26 cellular contexts compared by ENCODE assay signal in genomic region chr6:148689168-148689567, GRCh38.
"Had no signal": no experiment of that assay in that cellular context is flagged by ENCODE, and none has a peak within 500 bp of the region (broad histone marks: within the 10 kb centered on the region; RNA-seq: fewer than 3 reads in every experiment).

No MANE protein-coding gene starts in this region.

- H3K4me1 Mint-ChIP-seq: activated CD4-positive, alpha-beta memory T cell treated with anti-CD3 and anti-CD28 coated beads, Interleukin-2, amount 10 ng/mL, durations not matched to agents 7 days and 5 days; activated CD4-positive, alpha-beta T cell treated with anti-CD3 and anti-CD28 coated beads for 36 hours; activated naive CD4-positive, alpha-beta T cell treated with anti-CD3 and anti-CD28 coated beads, Interleukin-2, amount 10 ng/mL, durations not matched to agents 7 days and 5 days; activated naive CD8-positive, alpha-beta T cell treated with anti-CD3 and anti-CD28 coated beads for 36 hours; central memory CD8-positive, alpha-beta T cell had no signal

- H3K36me3 Mint-ChIP-seq: activated naive CD4-positive, alpha-beta T cell treated with anti-CD3 and anti-CD28 coated beads, Interleukin-2, amount 10 ng/mL, durations not matched to agents 7 days and 5 days; activated naive CD8-positive, alpha-beta T cell treated with anti-CD3 and anti-CD28 coated beads for 36 hours had no signal

- H3K27me3 Mint-ChIP-seq: activated CD4-positive, alpha-beta memory T cell treated with anti-CD3 and anti-CD28 coated beads, Interleukin-2, amount 10 ng/mL, durations not matched to agents 7 days and 5 days; activated CD4-positive, alpha-beta T cell treated with anti-CD3 and anti-CD28 coated beads for 36 hours; activated naive CD8-positive, alpha-beta T cell treated with anti-CD3 and anti-CD28 coated beads for 36 hours; central memory CD8-positive, alpha-beta T cell had no signal

- H3K4me3 Mint-ChIP-seq: activated CD4-positive, alpha-beta memory T cell treated with anti-CD3 and anti-CD28 coated beads, Interleukin-2, amount 10 ng/mL, durations not matched to agents 7 days and 5 days; activated CD4-positive, alpha-beta T cell treated with anti-CD3 and anti-CD28 coated beads for 36 hours; activated naive CD4-positive, alpha-beta T cell treated with anti-CD3 and anti-CD28 coated beads, Interleukin-2, amount 10 ng/mL, durations not matched to agents 7 days and 5 days; activated naive CD8-positive, alpha-beta T cell treated with anti-CD3 and anti-CD28 coated beads for 36 hours; activated T-cell treated with anti-CD3 and anti-CD28 coated beads, Interleukin-2, amount 50 U/mL, for 72 hours; central memory CD8-positive, alpha-beta T cell had no signal

- H3K4me3 ChIP-seq: Peyer's patch, SJCRH30 had no signal

- H3K9me3 ChIP-seq: Peyer's patch, SJCRH30, SK-N-SH had no signal

- H3K27me3 ChIP-seq: Peyer's patch had no signal

- H3K4me2 ChIP-seq: SK-N-SH had no signal

- H3K27ac Mint-ChIP-seq: activated CD4-positive, alpha-beta memory T cell treated with anti-CD3 and anti-CD28 coated beads, Interleukin-2, amount 10 ng/mL, durations not matched to agents 7 days and 5 days; activated CD4-positive, alpha-beta T cell treated with anti-CD3 and anti-CD28 coated beads for 36 hours; activated naive CD4-positive, alpha-beta T cell treated with anti-CD3 and anti-CD28 coated beads, Interleukin-2, amount 10 ng/mL, durations not matched to agents 7 days and 5 days; activated naive CD8-positive, alpha-beta T cell treated with anti-CD3 and anti-CD28 coated beads for 36 hours; activated T-cell treated with anti-CD3 and anti-CD28 coated beads, Interleukin-2, amount 50 U/mL, for 72 hours; activated T-helper 2 cell treated with anti-CD3 and anti-CD28 coated beads, Interferon-gamma antibody, Interleukin-2, Interleukin-4, amounts not matched to agents 10 μg/mL and 5 μg/mL and 100 μg/mL, durations not matched to agents 14 hours and 24 hours and 36 hours had no signal

- H3K4me1 ChIP-seq: Peyer's patch, SJCRH30 had no signal

- H3K9me3 Mint-ChIP-seq: activated CD4-positive, alpha-beta memory T cell treated with anti-CD3 and anti-CD28 coated beads, Interleukin-2, amount 10 ng/mL, durations not matched to agents 7 days and 5 days; activated naive CD4-positive, alpha-beta T cell treated with anti-CD3 and anti-CD28 coated beads, Interleukin-2, amount 10 ng/mL, durations not matched to agents 7 days and 5 days; activated naive CD8-positive, alpha-beta T cell treated with anti-CD3 and anti-CD28 coated beads for 36 hours; activated T-cell treated with anti-CD3 and anti-CD28 coated beads, Interleukin-2, amount 50 U/mL, for 72 hours; activated T-helper 2 cell treated with anti-CD3 and anti-CD28 coated beads, Interferon-gamma antibody, Interleukin-2, Interleukin-4, amounts not matched to agents 10 μg/mL and 5 μg/mL and 100 μg/mL, durations not matched to agents 14 hours and 24 hours and 36 hours; central memory CD8-positive, alpha-beta T cell had no signal

- H3K9ac ChIP-seq: SK-N-SH had no signal

- DNase-seq: activated CD4-positive, alpha-beta memory T cell treated with anti-CD3 and anti-CD28 coated beads, Interleukin-2, amount 10 ng/mL, durations not matched to agents 7 days and 5 days; activated CD4-positive, alpha-beta T cell treated with anti-CD3 and anti-CD28 coated beads for 36 hours; activated CD4-positive, alpha-beta T cell treated with anti-CD3 and anti-CD28 coated beads, Interleukin-2, amount 50 U/mL, for 1 hour; activated CD8-positive, alpha-beta memory T cell treated with anti-CD3 and anti-CD28 coated beads, Interleukin-2, amount 50 U/mL, for 4 hours; activated gamma-delta T cell treated with Interleukin-2 at 50 U/mL for 16 hours; activated naive CD4-positive, alpha-beta T cell treated with anti-CD3 and anti-CD28 coated beads, Interleukin-2, amount 10 ng/mL, durations not matched to agents 7 days and 5 days; activated naive CD8-positive, alpha-beta T cell treated with anti-CD3 and anti-CD28 coated beads for 36 hours; activated T-cell treated with anti-CD3 and anti-CD28 coated beads, Interleukin-2, amount 50 U/mL, for 72 hours; Kasumi-1; KBM-7; NCI-H1105 treated with DMSO at 0.1 percent for 48 hours; NCI-H1436 treated with DMSO at 0.1 percent for 48 hours; NCI-H187 treated with DMSO at 0.1 percent for 48 hours; NCI-H2171 treated with DMSO at 0.1 percent for 48 hours; NCI-H226; NCI-H526; NCI-H82; Peyer's patch; Right ventricle myocardium superior; SJCRH30; SK-N-SH; T-helper 1 cell; WERI-Rb-1 had no signal

- H3K36me3 ChIP-seq: Peyer's patch, SJCRH30, WERI-Rb-1 had no signal

- H3K27ac ChIP-seq: Peyer's patch, RWPE1, SJCRH30, WERI-Rb-1 had no signal
